ENCODE assay signal across 8 cellular contexts in the genomic region with DNA sequence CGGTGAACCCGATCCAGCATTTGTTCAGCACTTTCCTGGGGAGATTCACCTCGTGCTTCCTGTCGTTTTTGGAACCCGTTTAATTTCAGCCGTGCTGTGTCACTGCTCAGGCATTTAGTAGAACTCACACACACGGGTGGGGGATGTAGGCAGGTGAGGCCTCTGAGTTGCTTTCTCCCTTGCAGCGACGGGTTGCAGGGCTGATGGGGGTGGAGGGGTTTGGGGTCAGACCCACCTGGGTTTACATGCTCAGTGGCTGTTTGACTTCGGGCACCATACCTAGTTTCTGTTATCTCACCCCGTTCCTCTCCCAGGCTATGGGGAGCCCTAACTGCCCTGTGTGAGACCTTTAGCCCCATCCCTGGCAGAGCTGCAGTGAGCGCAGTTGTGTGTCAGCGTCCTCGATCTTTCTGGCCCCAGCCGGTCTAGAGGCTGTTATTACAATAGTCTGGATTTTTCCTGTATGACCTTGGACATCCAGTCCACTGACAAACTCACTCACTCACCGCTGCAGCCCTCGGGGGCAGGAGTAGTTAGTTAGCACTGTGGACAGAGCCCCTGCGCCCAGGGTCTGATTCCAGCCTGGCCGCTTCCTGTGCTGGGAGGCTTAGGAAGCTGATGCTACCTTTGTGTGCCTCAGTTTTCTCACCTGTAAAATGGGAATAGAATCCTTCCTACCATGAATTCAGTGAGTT. TPM values are rescaled to one million over a fixed set of nuclear protein-coding genes. Genes with fewer than 3 reads are reported as not detected.
A peak's percentile ranks its signal among the peaks of the same experiment; 100 is the strongest.
DNase-seq lines count a peak whose midpoint lies in the region; ATAC-seq, FAIRE-seq and TF ChIP-seq lines count a peak whose summit lies in the region.

No MANE protein-coding gene starts in this region.

- H3K9me3 ChIP-seq in BLaER1: no peaks in the 10 kb centered on the region
- no peaks in the 10 kb centered on the region for H3K9me3 ChIP-seq in endothelial cell of umbilical vein (replicated peaks; ENCODE audit: control insufficient read depth, insufficient read depth, low read length)

- POLR2A ChIA-PET in endothelial cell of umbilical vein (lab: Charles Lee): interaction anchor here (1.2 kb wide), 1 partner anchor 65 kb away, joined by 4 read pairs; no protein-coding TSS in a partner anchor
- POLR2A ChIA-PET in naive thymus-derived CD8-positive, alpha-beta T cell (lab: Charles Lee): no interaction called here

- H4K20me1 ChIP-seq in BLaER1 (peaks cover 59% of the 10 kb centered on the region), endothelial cell of umbilical vein (replicated peaks; ENCODE audit: control insufficient read depth, extremely low read depth, insufficient read depth, low read length) (no peaks in the 10 kb centered on the region)

- H3K27me3 Mint-ChIP-seq in naive thymus-derived CD8-positive, alpha-beta T cell: peaks cover 0 to 19% (median 10%) of the 10 kb centered on the region in 5 donors

- H3K9me1 ChIP-seq in endothelial cell of umbilical vein (replicated peaks; ENCODE audit: control insufficient read depth, extremely low read depth, insufficient read depth, low read length): no peaks in the 10 kb centered on the region

- no peaks in the 10 kb centered on the region for H3K9me3 Mint-ChIP-seq in naive thymus-derived CD8-positive, alpha-beta T cell

- peaks cover 31% of the 10 kb centered on the region for H3K36me3 ChIP-seq in BLaER1
- H3K36me3 ChIP-seq in endothelial cell of umbilical vein (ENCODE audit: control insufficient read depth in 2 of 2, extremely low read depth in 1 of 2, insufficient read depth in 2 of 2, low read length in 2 of 2): no peaks in the 10 kb centered on the region

- H3K4me2 ChIP-seq in BLaER1: peak overlapping the region; percentile 95
- H3K4me2 ChIP-seq in endothelial cell of umbilical vein (ENCODE audit: insufficient read depth, low read length): peak overlapping the region; percentile 72

- peak; percentile 89 for FAIRE-seq in endothelial cell of umbilical vein (lab: Jason Lieb, UNC)

- H3K27ac ChIP-seq in BLaER1: peak overlapping the region; percentile 99
- H3K27ac ChIP-seq in endothelial cell of umbilical vein (ENCODE audit: insufficient read depth, low read depth, low read length): peak overlapping the region; percentile 69

- H3K4me3 Mint-ChIP-seq in naive thymus-derived CD8-positive, alpha-beta T cell: peak overlapping the region in 7 of 10 donors; percentile 6 to 91 (median 87)

- no peak for TF ChIP-seq CTCF in NB4 (IDR thresholded peaks at IDR 0.05; ENCODE audit: low read depth, low read length)
- no peak for TF ChIP-seq CTCF in endothelial cell of umbilical vein (IDR thresholded peaks at IDR 0.05; ENCODE audit: extremely low read depth in 1 of 2, insufficient read depth in 1 of 2, low read depth in 1 of 2, low read length in 2 of 2)

- H3K27me3 ChIP-seq in BLaER1 (no peaks in the 10 kb centered on the region), endothelial cell of umbilical vein (ENCODE audit: control insufficient read depth in 2 of 2, insufficient read depth in 2 of 2, low read length in 2 of 2) (no peaks in the 10 kb centered on the region)

- dilution Hi-C loops in endothelial cell of umbilical vein (cut with MboI; ENCODE audit: extremely low pct_ligation_motif_present, low sequenced_read_pairs): no loop called here

- H2AFZ ChIP-seq in endothelial cell of umbilical vein (ENCODE audit: low read depth, low read length): no peak overlapping the region

- peak overlapping the region in 1 of 10 donors; percentile 63 for H3K27ac Mint-ChIP-seq in naive thymus-derived CD8-positive, alpha-beta T cell

- no TSS peak for BruUV-seq in endothelial cell of umbilical vein (replicated peaks; lab: Mats Ljungman, UMichigan)

- CTCF ChIA-PET in endothelial cell of umbilical vein (lab: Charles Lee): interaction anchor here (0.8 to 1.6 kb wide), 6 partner anchors 13 to 123 kb away, joined by 4 to 10 read pairs (median 5); no protein-coding TSS in a partner anchor

- DNase-seq in NB4 (ENCODE audit: low read depth) (no peak), endothelial cell of umbilical vein (ENCODE audit: low read depth, low spot score) (peak; percentile 60), NOMO-1 (lab: John Stamatoyannopoulos, UW; ENCODE audit: unreplicated experiment in 2 of 2) (no peak), SHP77 treated with DMSO at 0.1 percent for 48 hours (lab: John Stamatoyannopoulos, UW) (no peak)
- DNase-seq in naive thymus-derived CD8-positive, alpha-beta T cell: no peak
- no peak for DNase-seq in stimulated activated CD4-positive, alpha-beta T cell treated with anti-CD3 and anti-CD28 coated beads, Interleukin-4, amount 100 ng/mL, for 4 hours

- TF ChIP-seq POLR2A in NB4 (IDR thresholded peaks at IDR 0.05; ENCODE audit: extremely low read depth, insufficient read length) (no peak), endothelial cell of umbilical vein (IDR thresholded peaks at IDR 0.05; ENCODE audit: low read depth, low read length) (no peak)

- peaks cover 13 to 21% (median 19%) of the 10 kb centered on the region in 4 donors for H3K4me1 Mint-ChIP-seq in naive thymus-derived CD8-positive, alpha-beta T cell

- H3K4me3 ChIP-seq in BLaER1 (peak overlapping the region; percentile 99), NB4 (ENCODE audit: low read depth, low read length) (peak overlapping the region; percentile 76), endothelial cell of umbilical vein (replicated peaks in 1 of 3; ENCODE audit: insufficient read depth in 1 of 3, low read depth in 1 of 3, low read length in 3 of 3) (peak overlapping the region in 2 of 3 experiments; percentile 78 to 88)

- intact Hi-C loops in endothelial cell of umbilical vein (cut with micrococcal nuclease): loop anchor here (1.0 to 5.0 kb wide), 3 partner anchors 13 to 132 kb away; no protein-coding TSS in a partner anchor

- ATAC-seq in naive thymus-derived CD8-positive, alpha-beta T cell: no peak
- ATAC-seq in HG02623 (IDR thresholded peaks at IDR 0.05; ENCODE audit: unreplicated experiment): no peak

- H3K79me2 ChIP-seq in endothelial cell of umbilical vein (ENCODE audit: control insufficient read depth, insufficient read depth, low read length): peaks cover 50% of the 10 kb centered on the region

- H3K9ac ChIP-seq in BLaER1 (peak overlapping the region; percentile 99), endothelial cell of umbilical vein (replicated peaks; ENCODE audit: extremely low read depth, insufficient read depth, low read length) (peak overlapping the region; percentile 70)

- no peaks in the 10 kb centered on the region for H3K36me3 Mint-ChIP-seq in naive thymus-derived CD8-positive, alpha-beta T cell

- H3K4me1 ChIP-seq in BLaER1 (peaks cover 77% of the 10 kb centered on the region), endothelial cell of umbilical vein (ENCODE audit: control insufficient read depth, extremely low read depth, insufficient read depth, low read length) (peaks cover 25% of the 10 kb centered on the region)

TF ChIP-seq in endothelial cell of umbilical vein, 7 proteins besides CTCF, POLR2A, EP300 and RAD21:
- TF ChIP-seq POLR2AphosphoS5 (IDR thresholded peaks at IDR 0.05; ENCODE audit: insufficient read depth, low read depth, low read length): no peak
- no peak for TF ChIP-seq JUN (IDR thresholded peaks at IDR 0.05; ENCODE audit: borderline replicate concordance, insufficient read depth, insufficient read length, low read depth)
- TF ChIP-seq, protein P1, sequence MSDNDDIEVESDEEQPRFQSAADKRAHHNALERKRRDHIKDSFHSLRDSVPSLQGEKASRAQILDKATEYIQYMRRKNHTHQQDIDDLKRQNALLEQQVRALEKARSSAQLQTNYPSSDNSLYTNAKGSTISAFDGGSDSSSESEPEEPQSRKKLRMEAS (IDR thresholded peaks at IDR 0.05; ENCODE audit: insufficient read depth, insufficient read length): no peak
- no peak for TF ChIP-seq MYC (IDR thresholded peaks at IDR 0.05; ENCODE audit: low read depth, low read length)
- no peak for TF ChIP-seq GATA2 (IDR thresholded peaks at IDR 0.05; ENCODE audit: insufficient read depth, insufficient read length, low read depth, low read length)
- no peak for TF ChIP-seq FOS (IDR thresholded peaks at IDR 0.05; ENCODE audit: borderline replicate concordance, insufficient read depth, low read length)
- TF ChIP-seq EZH2 (IDR thresholded peaks at IDR 0.05; ENCODE audit: borderline replicate concordance, low read depth, low read length, severe bottlenecking): no peak

RNA-seq across cellular contexts. Expression of a gene that starts 2.6 kb away (rescaled TPM):
- 44.3 and 51.8 TPM in 2 replicates for total RNA-seq in endothelial cell of umbilical vein
- polyA plus RNA-seq in endothelial cell of umbilical vein: 35.1 and 40.0 TPM in 2 replicates
- polyA plus RNA-seq in endothelial cell of umbilical vein (2011; cell fraction: cytosol; rRNA removed): 18.3 and 23.0 TPM in 2 replicates
- 31.9 and 36.6 TPM in 2 replicates for polyA plus RNA-seq in endothelial cell of umbilical vein (2011; cell fraction: nucleus; rRNA removed)
- 34.5 and 37.8 TPM in 2 replicates for polyA plus RNA-seq in endothelial cell of umbilical vein (2012)
- 47.7 and 66.2 TPM in 2 replicates for polyA minus RNA-seq in endothelial cell of umbilical vein
- polyA minus RNA-seq in endothelial cell of umbilical vein (2011; cell fraction: cytosol; rRNA and poly(A)+ RNA removed): 27.9 TPM
- polyA minus RNA-seq in endothelial cell of umbilical vein (2011; cell fraction: nucleus; rRNA and poly(A)+ RNA removed): 26.7 and 48.6 TPM in 2 replicates
- total RNA-seq in naive thymus-derived CD8-positive, alpha-beta T cell: 1 to 10 TPM; 3.0 to 3.6 TPM
- 1 to 10 TPM in 2 of 3 donors, under 1 TPM in 1; 0.19 to 1.4 (median 1.4) TPM for polyA plus RNA-seq in naive thymus-derived CD8-positive, alpha-beta T cell

RNA-seq across cellular contexts. Expression of a gene that starts 43.3 kb away (rescaled TPM):
- 26.4 and 28.4 TPM in 2 replicates for total RNA-seq in endothelial cell of umbilical vein
- polyA plus RNA-seq in endothelial cell of umbilical vein: 34.1 and 40.4 TPM in 2 replicates
- polyA plus RNA-seq in endothelial cell of umbilical vein (2011; cell fraction: cytosol; rRNA removed): 17.9 and 21.8 TPM in 2 replicates
- 10.6 and 11.3 TPM in 2 replicates for polyA plus RNA-seq in endothelial cell of umbilical vein (2011; cell fraction: nucleus; rRNA removed)
- polyA plus RNA-seq in endothelial cell of umbilical vein (2012): 27.8 and 36.3 TPM in 2 replicates
- 14.6 and 17.9 TPM in 2 replicates for polyA minus RNA-seq in endothelial cell of umbilical vein
- polyA minus RNA-seq in endothelial cell of umbilical vein (2011; cell fraction: cytosol; rRNA and poly(A)+ RNA removed): 38.0 TPM
- polyA minus RNA-seq in endothelial cell of umbilical vein (2011; cell fraction: nucleus; rRNA and poly(A)+ RNA removed): 5.2 and 6.5 TPM in 2 replicates
- 10 to 100 TPM; 17.9 to 19.4 TPM for total RNA-seq in naive thymus-derived CD8-positive, alpha-beta T cell
- polyA plus RNA-seq in naive thymus-derived CD8-positive, alpha-beta T cell: 10 to 100 TPM in 1 of 3 donors, 1 to 10 TPM in 2; 6.1 to 10.4 (median 6.6) TPM
